ENCODE assay signal across 9 cellular contexts in the genomic region with DNA sequence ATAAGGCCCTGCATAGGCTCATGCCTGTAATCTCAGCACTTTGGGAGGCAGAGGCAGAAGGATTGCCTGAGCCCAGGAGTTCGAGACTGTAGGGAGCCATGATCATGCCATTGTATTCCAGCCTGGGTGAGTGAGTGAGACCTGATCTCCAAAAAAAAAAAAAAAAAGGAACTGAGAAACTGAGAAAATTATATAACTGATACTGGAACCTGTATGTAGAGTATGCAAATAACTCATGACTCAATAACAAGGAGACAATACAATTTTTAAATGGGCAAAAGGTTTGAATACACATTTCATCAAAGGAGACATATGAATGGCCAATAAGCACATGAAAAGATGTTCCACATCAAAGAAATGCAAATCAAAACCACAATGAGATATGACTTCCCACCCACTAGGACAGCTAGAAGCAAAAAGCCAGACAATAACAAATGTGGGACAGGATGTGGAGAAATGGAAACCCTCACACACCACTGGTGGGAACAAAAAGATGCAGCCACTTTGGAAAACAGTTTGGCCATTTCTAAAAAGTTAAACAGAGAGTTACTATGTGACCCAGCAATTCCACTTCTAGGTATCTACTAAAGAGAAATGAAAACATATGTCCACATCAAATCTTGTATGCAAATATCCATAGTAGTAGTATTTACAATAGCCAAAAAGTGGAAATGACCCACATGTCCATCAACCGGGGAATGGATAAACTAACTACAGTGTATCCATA.
A peak's percentile ranks its signal among the peaks of the same experiment; 100 is the strongest.
DNase-seq lines count a peak whose midpoint lies in the region; ATAC-seq and TF ChIP-seq lines count a peak whose summit lies in the region.
"Had no signal": no experiment of that assay in that cellular context is flagged by ENCODE, and none has a peak within 500 bp of the region (broad histone marks: within the 10 kb centered on the region; RNA-seq: fewer than 3 reads in every experiment).

No MANE protein-coding gene starts in this region.

- peak; percentile 24 to 54 for ATAC-seq in CD4-positive, CD25-positive, alpha-beta regulatory T cell (ENCODE audit: low read depth in 2 of 2)
- ATAC-seq in GM19395 (IDR thresholded peaks at IDR 0.05; ENCODE audit: unreplicated experiment), result peak; percentile 64
- peak; percentile 64 for ATAC-seq in HG03159 (IDR thresholded peaks at IDR 0.05; ENCODE audit: unreplicated experiment)
- peak; percentile 64 for ATAC-seq in activated B cell treated with CpG ODN at 0.5 μM for 24 hours (ENCODE audit: low read depth)
- no peak for ATAC-seq in right cardiac atrium
- ATAC-seq: Panc1 had no signal

- DNase-seq in CD4-positive, CD25-positive, alpha-beta regulatory T cell, result peak in 2 of 3 donors; percentile 19 to 68
- DNase-seq in activated B cell treated with CpG ODN at 0.5 μM for 24 hours (no peak), right cardiac atrium (no peak), cardiac septum (ENCODE audit: low spot score) (no peak), foreskin fibroblast (no peak), DMS153 treated with DMSO at 0.1 percent for 48 hours (lab: John Stamatoyannopoulos, UW; ENCODE audit: unreplicated experiment) (no peak)

- H3K27me3 Mint-ChIP-seq in CD4-positive, CD25-positive, alpha-beta regulatory T cell, result no peaks in the 10 kb centered on the region
- H3K27me3 Mint-ChIP-seq in activated B cell treated with CpG ODN at 0.5 μM for 24 hours, result no peaks in the 10 kb centered on the region

- H3K27ac ChIP-seq in CD4-positive, CD25-positive, alpha-beta regulatory T cell (ENCODE audit: insufficient read depth, low read length, poor library complexity, severe bottlenecking), result peak overlapping the region; percentile 50
- no peak overlapping the region for H3K27ac ChIP-seq in right cardiac atrium (ENCODE audit: low read length)

- H3K4me3 Mint-ChIP-seq in CD4-positive, CD25-positive, alpha-beta regulatory T cell, result peak overlapping the region; percentile 55 to 89 (median 68)
- peak overlapping the region; percentile 64 for H3K4me3 Mint-ChIP-seq in activated B cell treated with CpG ODN at 0.5 μM for 24 hours

- peaks cover 26% of the 10 kb centered on the region for H3K36me3 Mint-ChIP-seq in CD4-positive, CD25-positive, alpha-beta regulatory T cell
- H3K36me3 Mint-ChIP-seq in activated B cell treated with CpG ODN at 0.5 μM for 24 hours (ENCODE audit: low read depth), result peaks cover 76% of the 10 kb centered on the region

- POLR2A ChIA-PET in activated B cell treated with CpG ODN at 0.5 μM for 24 hours (lab: Charles Lee), result interaction anchor here (1.0 to 18.4 kb wide), 3 partner anchors 9 to 28 kb away, joined by 3 to 465 read pairs (median 166); no protein-coding TSS in a partner anchor

- H3K27ac Mint-ChIP-seq in CD4-positive, CD25-positive, alpha-beta regulatory T cell, result peak overlapping the region; percentile 72 to 91 (median 82)
- H3K27ac Mint-ChIP-seq in activated B cell treated with CpG ODN at 0.5 μM for 24 hours, result peak overlapping the region; percentile 89

- no peaks in the 10 kb centered on the region for H3K9me3 ChIP-seq in CD4-positive, CD25-positive, alpha-beta regulatory T cell (ENCODE audit: control insufficient read depth in 2 of 2, low read length in 2 of 2)
- no peaks in the 10 kb centered on the region for H3K9me3 ChIP-seq in right cardiac atrium (ENCODE audit: control insufficient read depth, low read length)

- no peaks in the 10 kb centered on the region for H3K27me3 ChIP-seq in CD4-positive, CD25-positive, alpha-beta regulatory T cell (ENCODE audit: control insufficient read depth, insufficient read depth, low read length)
- H3K27me3 ChIP-seq in right cardiac atrium (ENCODE audit: control insufficient read depth, insufficient read depth), result no peaks in the 10 kb centered on the region

- H3K4me3 ChIP-seq in CD4-positive, CD25-positive, alpha-beta regulatory T cell (ENCODE audit: low read depth, low read length), result peak overlapping the region; percentile 58
- H3K4me3 ChIP-seq in right cardiac atrium (ENCODE audit: low read length) (no peak overlapping the region), foreskin fibroblast (ENCODE audit: low read depth in 1 of 2, low read length in 2 of 2) (no peak overlapping the region)

- CTCF ChIA-PET in activated B cell treated with CpG ODN at 0.5 μM for 24 hours (lab: Charles Lee), result no interaction called here

- intact Hi-C loops in activated B cell treated with CpG ODN at 0.5 μM for 24 hours (cut with micrococcal nuclease), result loop anchor here (1.0 kb wide), 4 partner anchors 9 to 44 kb away; no protein-coding TSS in a partner anchor
- intact Hi-C loops in right cardiac atrium (cut with DNase I), result no loop called here
- intact Hi-C loops in cardiac septum (cut with DNase I), result no loop called here

- peaks cover 18 to 90% (median 62%) of the 10 kb centered on the region in 4 donors for H3K4me1 Mint-ChIP-seq in CD4-positive, CD25-positive, alpha-beta regulatory T cell
- peaks cover 96% of the 10 kb centered on the region for H3K4me1 Mint-ChIP-seq in activated B cell treated with CpG ODN at 0.5 μM for 24 hours

- H3K36me3 ChIP-seq in CD4-positive, CD25-positive, alpha-beta regulatory T cell (ENCODE audit: control insufficient read depth, insufficient read depth, low read length), result peaks cover 44% of the 10 kb centered on the region

- H3K4me1 ChIP-seq in CD4-positive, CD25-positive, alpha-beta regulatory T cell (ENCODE audit: control insufficient read depth, insufficient read depth, low read length, poor library complexity, severe bottlenecking), result peaks cover 70% of the 10 kb centered on the region
- peaks cover 3% of the 10 kb centered on the region for H3K4me1 ChIP-seq in right cardiac atrium (ENCODE audit: control insufficient read depth, insufficient read depth, low read length)

- H3K9me3 Mint-ChIP-seq in CD4-positive, CD25-positive, alpha-beta regulatory T cell, result peaks cover 0 to 2% (median 0%) of the 10 kb centered on the region in 7 donors
- H3K9me3 Mint-ChIP-seq in activated B cell treated with CpG ODN at 0.5 μM for 24 hours, result no peaks in the 10 kb centered on the region

- no peak for TF ChIP-seq CTCF in activated B cell treated with CpG ODN at 0.5 μM for 24 hours (IDR thresholded peaks at IDR 0.05)
- no peak for TF ChIP-seq CTCF in foreskin fibroblast (IDR thresholded peaks at IDR 0.05; ENCODE audit: low read depth, low read length)

- 78% methylated on average over 2 of the region's 2 CpGs for WGBS in right cardiac atrium

Comparison
In these comparisons a context has a peak if more than half of its experiments do, and no peak if none do; other contexts are left out.
1. ATAC-seq: peak in CD4-positive, CD25-positive, alpha-beta regulatory T cell (2 of 2), GM19395 (single experiment), HG03159 (single experiment) and activated B cell treated with CpG ODN at 0.5 μM for 24 hours (single experiment); none in right cardiac atrium (0 of 2).
2. DNase-seq: peak in CD4-positive, CD25-positive, alpha-beta regulatory T cell (2 of 3); none in activated B cell treated with CpG ODN at 0.5 μM for 24 hours (single experiment), right cardiac atrium (0 of 3), cardiac septum (single experiment), foreskin fibroblast (0 of 2) and DMS153 treated with DMSO at 0.1 percent for 48 hours (single experiment).